In the genomic region with DNA sequence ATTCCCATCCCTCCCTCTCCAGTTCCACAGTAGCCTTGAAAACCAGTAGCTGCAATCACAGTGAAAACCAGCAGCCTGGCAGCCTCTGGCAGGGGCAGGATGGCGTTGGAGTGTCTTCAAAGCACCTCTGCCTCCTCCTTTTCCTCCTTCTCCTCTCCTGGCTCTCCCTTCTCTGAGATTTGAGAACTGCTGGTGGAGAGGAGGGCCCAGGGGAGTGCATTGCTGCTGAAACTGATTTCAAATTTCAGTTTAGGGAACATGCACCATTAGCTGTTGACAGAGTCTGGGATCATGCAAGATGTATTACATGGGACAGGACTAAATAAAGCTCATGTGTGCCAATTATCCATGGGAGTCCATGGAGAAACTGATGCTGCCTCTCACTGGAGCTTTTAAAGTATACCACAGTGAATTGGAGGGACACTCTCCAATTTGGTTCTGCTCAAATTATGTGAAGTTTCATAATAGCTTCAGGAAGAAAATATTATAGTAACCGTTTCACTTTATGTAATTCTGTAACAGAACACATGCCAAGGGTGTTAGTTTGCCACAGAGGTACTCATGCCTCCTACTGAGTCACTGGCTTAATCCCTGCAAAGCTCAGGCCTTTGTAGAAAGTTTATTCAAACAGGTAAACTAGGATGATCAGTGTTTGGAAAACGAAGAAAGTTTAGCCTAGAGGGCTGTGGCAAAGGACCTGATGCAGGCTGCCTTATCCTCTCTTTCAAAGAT, we compare ENCODE assay signal across 1 cellular context.
TF ChIP-seq lines count a peak whose summit lies in the region.

No MANE protein-coding gene starts in this region.

TF ChIP-seq in GM23338, 12 proteins besides CTCF, POLR2A, EP300 and RAD21:
- TF ChIP-seq, protein P1, sequence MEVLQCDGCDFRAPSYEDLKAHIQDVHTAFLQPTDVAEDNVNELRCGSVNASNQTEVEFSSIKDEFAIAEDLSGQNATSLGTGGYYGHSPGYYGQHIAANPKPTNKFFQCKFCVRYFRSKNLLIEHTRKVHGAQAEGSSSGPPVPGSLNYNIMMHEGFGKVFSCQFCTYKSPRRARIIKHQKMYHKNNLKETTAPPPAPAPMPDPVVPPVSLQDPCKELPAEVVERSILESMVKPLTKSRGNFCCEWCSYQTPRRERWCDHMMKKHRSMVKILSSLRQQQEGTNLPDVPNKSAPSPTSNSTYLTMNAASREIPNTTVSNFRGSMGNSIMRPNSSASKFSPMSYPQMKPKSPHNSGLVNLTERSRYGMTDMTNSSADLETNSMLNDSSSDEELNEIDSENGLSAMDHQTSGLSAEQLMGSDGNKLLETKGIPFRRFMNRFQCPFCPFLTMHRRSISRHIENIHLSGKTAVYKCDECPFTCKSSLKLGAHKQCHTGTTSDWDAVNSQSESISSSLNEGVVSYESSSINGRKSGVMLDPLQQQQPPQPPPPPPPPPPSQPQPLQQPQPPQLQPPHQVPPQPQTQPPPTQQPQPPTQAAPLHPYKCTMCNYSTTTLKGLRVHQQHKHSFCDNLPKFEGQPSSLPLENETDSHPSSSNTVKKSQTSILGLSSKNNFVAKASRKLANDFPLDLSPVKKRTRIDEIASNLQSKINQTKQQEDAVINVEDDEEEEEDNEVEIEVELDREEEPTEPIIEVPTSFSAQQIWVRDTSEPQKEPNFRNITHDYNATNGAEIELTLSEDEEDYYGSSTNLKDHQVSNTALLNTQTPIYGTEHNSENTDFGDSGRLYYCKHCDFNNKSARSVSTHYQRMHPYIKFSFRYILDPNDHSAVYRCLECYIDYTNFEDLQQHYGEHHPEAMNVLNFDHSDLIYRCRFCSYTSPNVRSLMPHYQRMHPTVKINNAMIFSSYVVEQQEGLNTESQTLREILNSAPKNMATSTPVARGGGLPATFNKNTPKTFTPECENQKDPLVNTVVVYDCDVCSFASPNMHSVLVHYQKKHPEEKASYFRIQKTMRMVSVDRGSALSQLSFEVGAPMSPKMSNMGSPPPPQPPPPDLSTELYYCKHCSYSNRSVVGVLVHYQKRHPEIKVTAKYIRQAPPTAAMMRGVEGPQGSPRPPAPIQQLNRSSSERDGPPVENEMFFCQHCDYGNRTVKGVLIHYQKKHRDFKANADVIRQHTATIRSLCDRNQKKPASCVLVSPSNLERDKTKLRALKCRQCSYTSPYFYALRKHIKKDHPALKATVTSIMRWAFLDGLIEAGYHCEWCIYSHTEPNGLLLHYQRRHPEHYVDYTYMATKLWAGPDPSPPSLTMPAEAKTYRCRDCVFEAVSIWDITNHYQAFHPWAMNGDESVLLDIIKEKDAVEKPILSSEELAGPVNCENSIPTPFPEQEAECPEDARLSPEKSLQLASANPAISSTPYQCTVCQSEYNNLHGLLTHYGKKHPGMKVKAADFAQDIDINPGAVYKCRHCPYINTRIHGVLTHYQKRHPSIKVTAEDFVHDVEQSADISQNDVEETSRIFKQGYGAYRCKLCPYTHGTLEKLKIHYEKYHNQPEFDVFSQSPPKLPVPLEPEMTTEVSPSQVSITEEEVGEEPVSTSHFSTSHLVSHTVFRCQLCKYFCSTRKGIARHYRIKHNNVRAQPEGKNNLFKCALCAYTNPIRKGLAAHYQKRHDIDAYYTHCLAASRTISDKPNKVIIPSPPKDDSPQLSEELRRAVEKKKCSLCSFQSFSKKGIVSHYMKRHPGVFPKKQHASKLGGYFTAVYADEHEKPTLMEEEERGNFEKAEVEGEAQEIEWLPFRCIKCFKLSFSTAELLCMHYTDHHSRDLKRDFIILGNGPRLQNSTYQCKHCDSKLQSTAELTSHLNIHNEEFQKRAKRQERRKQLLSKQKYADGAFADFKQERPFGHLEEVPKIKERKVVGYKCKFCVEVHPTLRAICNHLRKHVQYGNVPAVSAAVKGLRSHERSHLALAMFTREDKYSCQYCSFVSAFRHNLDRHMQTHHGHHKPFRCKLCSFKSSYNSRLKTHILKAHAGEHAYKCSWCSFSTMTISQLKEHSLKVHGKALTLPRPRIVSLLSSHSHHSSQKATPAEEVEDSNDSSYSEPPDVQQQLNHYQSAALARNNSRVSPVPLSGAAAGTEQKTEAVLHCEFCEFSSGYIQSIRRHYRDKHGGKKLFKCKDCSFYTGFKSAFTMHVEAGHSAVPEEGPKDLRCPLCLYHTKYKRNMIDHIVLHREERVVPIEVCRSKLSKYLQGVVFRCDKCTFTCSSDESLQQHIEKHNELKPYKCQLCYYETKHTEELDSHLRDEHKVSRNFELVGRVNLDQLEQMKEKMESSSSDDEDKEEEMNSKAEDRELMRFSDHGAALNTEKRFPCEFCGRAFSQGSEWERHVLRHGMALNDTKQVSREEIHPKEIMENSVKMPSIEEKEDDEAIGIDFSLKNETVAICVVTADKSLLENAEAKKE (CRISPR knock-in tag; IDR thresholded peaks at IDR 0.05), result no peak
- TF ChIP-seq NANOG (IDR thresholded peaks at IDR 0.05; ENCODE audit: borderline replicate concordance), result no peak
- TF ChIP-seq STAT1 (IDR thresholded peaks at IDR 0.05; ENCODE audit: unreplicated experiment), result no peak
- no peak for TF ChIP-seq ZNF331 (CRISPR knock-in tag; IDR thresholded peaks at IDR 0.05; ENCODE audit: low read depth)
TF ChIP-seq in GM23338: peak in this region for 0.
